ENCODE assay signal across 23 cellular contexts in genomic region chr15:68025860-68026424, GRCh38. TPM values are rescaled to one million over a fixed set of nuclear protein-coding genes. Genes with fewer than 3 reads are reported as not detected.
DNase-seq lines count a peak whose midpoint lies in the region; ATAC-seq, FAIRE-seq and TF ChIP-seq lines count a peak whose summit lies in the region.
"Had no signal": no experiment of that assay in that cellular context is flagged by ENCODE, and none has a peak within 500 bp of the region (broad histone marks: within the 10 kb centered on the region; RNA-seq: fewer than 3 reads in every experiment).

No MANE protein-coding gene starts in this region.

- H3K27me3 Mint-ChIP-seq in HFFc6 (ENCODE audit: insufficient read depth): peaks cover 20% of the 10 kb centered on the region

- H3K36me3 ChIP-seq in GM12878 (ENCODE audit: control insufficient read depth in 2 of 2, insufficient read depth in 2 of 2, low read length in 1 of 2) (no peaks in the 10 kb centered on the region), lower lobe of right lung (no peaks in the 10 kb centered on the region), upper lobe of left lung (no peaks in the 10 kb centered on the region)
- H3K36me3 ChIP-seq: neural progenitor cell, suprapubic skin had no signal

- H4K20me1 ChIP-seq in GM12878 (ENCODE audit: control insufficient read depth, insufficient read depth): no peaks in the 10 kb centered on the region

- intact Hi-C loops in GM12878 (cut with micrococcal nuclease; ENCODE audit: unreplicated experiment): no loop called here
- intact Hi-C loops in lower lobe of right lung (cut with DNase I): no loop called here

- no peak overlapping the region for H3K4me3 Mint-ChIP-seq in HFFc6
- H3K4me3 Mint-ChIP-seq: activated naive CD8-positive, alpha-beta T cell treated with anti-CD3 and anti-CD28 coated beads, Interleukin-2, amount 50 U/mL, for 24 hours; CD8-positive, alpha-beta T cell; effector memory CD8-positive, alpha-beta T cell; H9; neural progenitor cell; T-helper 1 cell treated with Interleukin-12 subunit alpha and Interleukin-12 subunit beta and Interleukin-4 antibody, amounts not matched to agents 30 μg/mL and 1 μg/mL, for 36 hours had no signal

- TF ChIP-seq CTCF in HFFc6 (IDR thresholded peaks at IDR 0.05) (no peak), GM12878 (IDR thresholded peaks at IDR 0.05 in 2 of 3, conservative IDR thresholded peaks at IDR 0.05 in 1 of 3; ENCODE audit: control insufficient read depth in 2 of 3, extremely low read depth in 1 of 3, insufficient read depth in 1 of 3, low read depth in 3 of 3, low read length in 3 of 3) (no peak), lower lobe of right lung (IDR thresholded peaks at IDR 0.05) (no peak), upper lobe of left lung (IDR thresholded peaks at IDR 0.05) (no peak)

- peak overlapping the region; percentile 1; the same call in 1 of the 2 replicates for H3K27ac Mint-ChIP-seq in HFFc6
- H3K27ac Mint-ChIP-seq: activated naive CD8-positive, alpha-beta T cell treated with anti-CD3 and anti-CD28 coated beads, Interleukin-2, amount 50 U/mL, for 24 hours; CD8-positive, alpha-beta T cell; effector memory CD8-positive, alpha-beta T cell; H9; T-helper 1 cell treated with Interleukin-12 subunit alpha and Interleukin-12 subunit beta and Interleukin-4 antibody, amounts not matched to agents 30 μg/mL and 1 μg/mL, for 36 hours had no signal

- DNase-seq in HFFc6 (peak; percentile 16), GM12878 (ENCODE audit: low read depth, low spot score) (no peak), lower lobe of right lung (no peak), upper lobe of left lung (peak in 1 of 2 donors; percentile 34)
- no peak for DNase-seq in activated CD4-positive, CD25-positive, alpha-beta regulatory T cell treated with anti-CD3 and anti-CD28 coated beads, Interleukin-2, amount 50 U/mL, for 72 hours
- DNase-seq in stimulated activated CD4-positive, alpha-beta T cell treated with anti-CD3 and anti-CD28 coated beads, Interleukin-4, amount 100 ng/mL, for 1 hour: no peak
- DNase-seq: activated CD4-positive, alpha-beta T cell treated with anti-CD3 and anti-CD28 coated beads, Interleukin-2, amount 50 U/mL, for 48 hours; activated effector memory CD4-positive, alpha-beta T cell treated with anti-CD3 and anti-CD28 coated beads, Interleukin-2, amount 50 U/mL, for 16 hours; activated naive CD8-positive, alpha-beta T cell treated with anti-CD3 and anti-CD28 coated beads, Interleukin-2, amount 50 U/mL, for 24 hours; CD8-positive, alpha-beta T cell; effector memory CD8-positive, alpha-beta T cell; H9; head of caudate nucleus; mucosa of descending colon; NCI-H2081 treated with DMSO at 0.1 percent for 48 hours; NCI-H510A treated with DMSO at 0.1 percent for 48 hours; retina had no signal

- SMC1A ChIA-PET in GM12878 (lab: Charles Lee; ENCODE audit: uncharacterized antibody, unreplicated experiment): no interaction called here

- peaks cover 7% of the 10 kb centered on the region for H3K4me1 ChIP-seq in GM12878 (ENCODE audit: control insufficient read depth, insufficient read depth, low read length)
- H3K4me1 ChIP-seq in lower lobe of right lung: peaks cover 20% of the 10 kb centered on the region
- H3K4me1 ChIP-seq in upper lobe of left lung: peaks cover 2 to 8% (median 4%) of the 10 kb centered on the region in 4 donors
- H3K4me1 ChIP-seq: neural progenitor cell had no signal

- TF ChIP-seq POLR2A in GM12878 (IDR thresholded peaks at IDR 0.05; ENCODE audit: low read depth, low read length): no peak
- TF ChIP-seq POLR2A in upper lobe of left lung (IDR thresholded peaks at IDR 0.05): no peak

- no peaks in the 10 kb centered on the region; the same call in 1 of the 2 replicates for H3K36me3 Mint-ChIP-seq in HFFc6 (ENCODE audit: low read depth)
- H3K36me3 Mint-ChIP-seq: CD8-positive, alpha-beta T cell had no signal

- H3K27me3 ChIP-seq in GM12878 (replicated peaks in 1 of 2; ENCODE audit: control insufficient read depth in 2 of 2, insufficient read depth in 2 of 2, low read length in 1 of 2): no peaks in the 10 kb centered on the region
- no peaks in the 10 kb centered on the region for H3K27me3 ChIP-seq in lower lobe of right lung (ENCODE audit: low read depth)
- H3K27me3 ChIP-seq in upper lobe of left lung: no peaks in the 10 kb centered on the region
- H3K27me3 ChIP-seq: neural progenitor cell, suprapubic skin had no signal

- H3K9ac ChIP-seq in GM12878 (ENCODE audit: control insufficient read depth, insufficient read depth, low read length): no peak overlapping the region
- H3K9ac ChIP-seq: neural progenitor cell had no signal

- H3K27ac ChIP-seq in GM12878 (ENCODE audit: control insufficient read depth, insufficient read depth) (no peak overlapping the region), lower lobe of right lung (peak overlapping the region; percentile 31), upper lobe of left lung (peak overlapping the region in 2 of 4 donors; percentile 49)
- H3K27ac ChIP-seq: neural progenitor cell, suprapubic skin had no signal

- 21% methylated on average over 5 of the region's 5 CpGs for WGBS in GM12878 (ENCODE audit: insufficient coverage, insufficient replicate concordance, low lambda C conversion rate, missing lambda C conversion rate)
- WGBS in upper lobe of left lung, 2 donors: 57 to 79% methylated on average over 5 of the region's 5 CpGs

- POLR2A ChIA-PET in GM12878 (lab: Charles Lee): interaction anchor here (0.7 kb wide), 1 partner anchor 79 kb away, joined by 3 read pairs; no protein-coding TSS in a partner anchor

- H3K9me3 Mint-ChIP-seq in HFFc6: no peaks in the 10 kb centered on the region
- H3K9me3 Mint-ChIP-seq: activated naive CD8-positive, alpha-beta T cell treated with anti-CD3 and anti-CD28 coated beads, Interleukin-2, amount 50 U/mL, for 24 hours; CD8-positive, alpha-beta T cell; effector memory CD8-positive, alpha-beta T cell; T-helper 1 cell treated with Interleukin-12 subunit alpha and Interleukin-12 subunit beta and Interleukin-4 antibody, amounts not matched to agents 30 μg/mL and 1 μg/mL, for 36 hours had no signal

- no peak overlapping the region for H2AFZ ChIP-seq in GM12878 (ENCODE audit: control insufficient read depth, low read depth, low read length)
- H2AFZ ChIP-seq: neural progenitor cell had no signal

- in situ Hi-C loops in GM12878 (cut with MboI): no loop called here

- no peak for TF ChIP-seq RAD21 in GM12878 (IDR thresholded peaks at IDR 0.05; ENCODE audit: insufficient read depth, low read depth, low read length)

- H3K9me3 ChIP-seq in GM12878 (replicated peaks; ENCODE audit: control insufficient read depth, insufficient read depth, low read length) (no peaks in the 10 kb centered on the region; the same call in 2 of the 3 replicates), lower lobe of right lung (no peaks in the 10 kb centered on the region), upper lobe of left lung (no peaks in the 10 kb centered on the region)
- H3K9me3 ChIP-seq: mucosa of descending colon, suprapubic skin had no signal

- RAD21 ChIA-PET in GM12878 (lab: Charles Lee; ENCODE audit: unreplicated experiment): no interaction called here

- no peak for TF ChIP-seq EP300 in GM12878 (IDR thresholded peaks at IDR 0.05; ENCODE audit: borderline replicate concordance in 1 of 2, control insufficient read depth in 1 of 2, low read depth in 2 of 2, low read length in 2 of 2)
- TF ChIP-seq EP300 in upper lobe of left lung (IDR thresholded peaks at IDR 0.05): peak in 1 of 4 donors; percentile 6

- CTCF ChIA-PET in GM12878 (lab: Yijun Ruan, JAX): no interaction called here

- H3K79me2 ChIP-seq in GM12878 (ENCODE audit: control insufficient read depth, insufficient read depth, low read length): no peaks in the 10 kb centered on the region

- no TSS peak for BruUV-seq in GM12878 (replicated peaks; lab: Mats Ljungman, UMichigan)

- H3K4me1 Mint-ChIP-seq in HFFc6 (ENCODE audit: low read depth): no peaks in the 10 kb centered on the region
- H3K4me1 Mint-ChIP-seq: H9, neural progenitor cell had no signal

- H3K4me2 ChIP-seq in GM12878 (ENCODE audit: control insufficient read depth, insufficient read depth): no peak overlapping the region
- H3K4me2 ChIP-seq: neural progenitor cell had no signal

- no peak for FAIRE-seq in GM12878 (lab: Jason Lieb, UNC)
- FAIRE-seq: HTR-8/SVneo, RCC 7860 had no signal

- H3K4me3 ChIP-seq in GM12878 (no peak overlapping the region), lower lobe of right lung (no peak overlapping the region), upper lobe of left lung (no peak overlapping the region)
- H3K4me3 ChIP-seq: mucosa of descending colon, neural progenitor cell, suprapubic skin had no signal

- ATAC-seq in GM12878: peak; percentile 51
- ATAC-seq in lower lobe of right lung: peak; percentile 90 to 95
- ATAC-seq in upper lobe of left lung (ENCODE audit: low FRiP score in 2 of 2): peak; percentile 62 to 86
- no peak for ATAC-seq in GM21529 (IDR thresholded peaks at IDR 0.05; ENCODE audit: unreplicated experiment)
- ATAC-seq: activated naive CD8-positive, alpha-beta T cell treated with anti-CD3 and anti-CD28 coated beads, Interleukin-2, amount 50 U/mL, for 24 hours; CD8-positive, alpha-beta T cell; effector memory CD8-positive, alpha-beta T cell; mucosa of descending colon had no signal

RNA-seq across cellular contexts. Expression of gene PIAS1, which starts 28.2 kb away (rescaled TPM):
- 10 to 100 TPM; 23.7 to 31.8 (median 27.6) TPM for total RNA-seq in HFFc6 (2021; fragmentation: NEBNext Ultra II Directional; extraction: Animal tissue kit (Norgen Biotek cat#: 25700))
- 530 and 583 TPM in 2 replicates for total RNA-seq in GM12878 (2013; cell fraction: nucleolus; rRNA removed)
- 39.0 and 39.1 TPM in 2 replicates for total RNA-seq in GM12878 (2014; rRNA removed)
- 32.3 and 37.9 TPM in 2 replicates for total RNA-seq in GM12878 (2014; rRNA removed; fragmentation: Illumina TruSeq; extraction: Trizol)
- total RNA-seq in GM12878 (2021): 34.8 and 35.0 TPM in 2 replicates
- polyA plus RNA-seq in GM12878 (2011; ENCODE audit: low read depth): 50.6 TPM
- 94.6 and 96.3 TPM in 2 replicates for polyA plus RNA-seq in GM12878 (2011; rRNA removed)
- polyA plus RNA-seq in GM12878 (2011; cell fraction: cytosol; rRNA removed): 76.3 and 82.8 TPM in 2 replicates
- polyA plus RNA-seq in GM12878 (2011; cell fraction: nucleus; rRNA removed): 118 and 121 TPM in 2 replicates
- 29.4 and 31.0 TPM in 2 replicates for polyA plus RNA-seq in GM12878 (2012)
- 62.4 and 74.5 TPM in 2 replicates for polyA plus RNA-seq in GM12878 (2014; fragmentation: Illumina TruSeq; extraction: Trizol)
- 10 to 100 TPM; 20.2 to 22.2 TPM for polyA plus RNA-seq in GM12878 (2014; fragmentation: Nextera tagmentation; extraction: Ambion mirVana)
- polyA plus RNA-seq in GM12878 (2014; rRNA removed): 24.8 and 27.1 TPM in 2 replicates
- 10 to 100 TPM; 60.6 to 61.4 TPM for polyA plus RNA-seq in GM12878 (2016; fragmentation: Nextera tagmentation; extraction: Ambion mirVana)
- 141 and 178 TPM in 2 replicates for polyA minus RNA-seq in GM12878 (2011; rRNA and poly(A)+ RNA removed)
- polyA minus RNA-seq in GM12878 (2011; cell fraction: cytosol; rRNA and poly(A)+ RNA removed): 34.2 and 39.8 TPM in 2 replicates
- 146 and 188 TPM in 2 replicates for polyA minus RNA-seq in GM12878 (2011; cell fraction: nucleus; rRNA and poly(A)+ RNA removed)
- total RNA-seq in lower lobe of right lung: 73.1 TPM
- total RNA-seq in upper lobe of left lung: 100 to 1,000 TPM in 1 of 6 donors, 10 to 100 TPM in 5; 44.7 to 114 (median 64.3) TPM
